ENCODE assay signal across 20 cellular contexts in genomic region chr4:140875751-140876389, GRCh38.
DNase-seq lines count a peak whose midpoint lies in the region; ATAC-seq and TF ChIP-seq lines count a peak whose summit lies in the region.
"Had no signal": no experiment of that assay in that cellular context is flagged by ENCODE, and none has a peak within 500 bp of the region (broad histone marks: within the 10 kb centered on the region; RNA-seq: fewer than 3 reads in every experiment).

No MANE protein-coding gene starts in this region.

- H2BK120ac ChIP-seq in mesenchymal stem cell (ENCODE audit: low read depth, low read length): no peak overlapping the region

- no peak overlapping the region for H3K23ac ChIP-seq in mesenchymal stem cell (ENCODE audit: low read length in 2 of 2)

- H2AFZ ChIP-seq in mesenchymal stem cell (ENCODE audit: low read depth, low read length): no peak overlapping the region
- H2AFZ ChIP-seq: neural progenitor cell had no signal

- H3K27ac ChIP-seq in SJSA1 (peak overlapping the region; percentile 11; the same call in 1 of the 2 replicates), mesenchymal stem cell (ENCODE audit: low read length, poor library complexity, severe bottlenecking) (peak overlapping the region; percentile 43)
- H3K27ac ChIP-seq: neural progenitor cell, uterus had no signal

- no peak overlapping the region for H3K14ac ChIP-seq in mesenchymal stem cell (ENCODE audit: low read length in 2 of 2)

- no peak for ATAC-seq in GM18868 (IDR thresholded peaks at IDR 0.05; ENCODE audit: unreplicated experiment)
- ATAC-seq: left colon, Right ventricle myocardium inferior had no signal

- H3K27ac Mint-ChIP-seq in progenitor cell of endocrine pancreas (no peak overlapping the region), MCF 10A (ENCODE audit: low read depth, unreplicated experiment) (no peak overlapping the region)
- H3K27ac Mint-ChIP-seq: CD14-positive monocyte, neural progenitor cell had no signal

- TF ChIP-seq CTCF in progenitor cell of endocrine pancreas (IDR thresholded peaks at IDR 0.05; ENCODE audit: unreplicated experiment) (no peak), MCF 10A (IDR thresholded peaks at IDR 0.05; ENCODE audit: unreplicated experiment) (no peak)

- no peak overlapping the region for H4K8ac ChIP-seq in mesenchymal stem cell (ENCODE audit: low read length)

- no peak overlapping the region for H2BK12ac ChIP-seq in mesenchymal stem cell (ENCODE audit: low read length in 2 of 2)

- WGBS in mesenchymal stem cell: 78% methylated on average over 1 of the region's 1 CpG

- H3K9me3 ChIP-seq in SJSA1 (replicated peaks) (no peaks in the 10 kb centered on the region; the same call in 1 of the 2 replicates), mesenchymal stem cell (ENCODE audit: control insufficient read depth, low read length) (peaks cover 7% of the 10 kb centered on the region)
- H3K9me3 ChIP-seq: uterus had no signal

- H3K4me1 Mint-ChIP-seq in progenitor cell of endocrine pancreas (ENCODE audit: low read depth) (no peaks in the 10 kb centered on the region), MCF 10A (ENCODE audit: insufficient read depth, unreplicated experiment) (peaks cover 5% of the 10 kb centered on the region)
- H3K4me1 Mint-ChIP-seq: CD14-positive monocyte, neural progenitor cell had no signal

- no peak overlapping the region for H3K4me3 Mint-ChIP-seq in progenitor cell of endocrine pancreas (ENCODE audit: low read depth)
- H3K4me3 Mint-ChIP-seq in MCF 10A (ENCODE audit: unreplicated experiment): no peak overlapping the region
- H3K4me3 Mint-ChIP-seq: CD14-positive monocyte, neural progenitor cell had no signal

- H3K4me1 ChIP-seq in SJSA1 (replicated peaks) (peaks cover 18% of the 10 kb centered on the region), mesenchymal stem cell (ENCODE audit: control insufficient read depth, insufficient read depth, low read depth, low read length) (peaks cover 5% of the 10 kb centered on the region)
- H3K4me1 ChIP-seq: neural progenitor cell, uterus had no signal

- H3K18ac ChIP-seq in mesenchymal stem cell (ENCODE audit: low read depth in 1 of 2, low read length in 2 of 2): no peak overlapping the region

- H3K36me3 Mint-ChIP-seq in progenitor cell of endocrine pancreas (ENCODE audit: insufficient read depth): peaks cover 7% of the 10 kb centered on the region
- H3K36me3 Mint-ChIP-seq in MCF 10A (ENCODE audit: insufficient read depth, unreplicated experiment): no peaks in the 10 kb centered on the region
- H3K36me3 Mint-ChIP-seq: CD14-positive monocyte, neural progenitor cell had no signal

- no peak overlapping the region for H4K91ac ChIP-seq in mesenchymal stem cell (ENCODE audit: low read length)

- no peak overlapping the region for H2AK5ac ChIP-seq in mesenchymal stem cell (ENCODE audit: low read length, severe bottlenecking)

- H3K4ac ChIP-seq in mesenchymal stem cell (ENCODE audit: low read depth in 1 of 2, low read length in 2 of 2): no peak overlapping the region

- no peaks in the 10 kb centered on the region for H3K27me3 ChIP-seq in SJSA1 (replicated peaks)
- H3K27me3 ChIP-seq in mesenchymal stem cell (ENCODE audit: control insufficient read depth in 1 of 2, insufficient read depth in 1 of 2, low read length in 2 of 2): no peaks in the 10 kb centered on the region
- H3K27me3 ChIP-seq: uterus had no signal

- H3K4me3 ChIP-seq in SJSA1: no peak overlapping the region
- no peak overlapping the region for H3K4me3 ChIP-seq in mesenchymal stem cell (ENCODE audit: insufficient read depth in 1 of 2, low read depth in 1 of 2, low read length in 2 of 2)
- H3K4me3 ChIP-seq: neural progenitor cell, uterus had no signal

- H2BK5ac ChIP-seq in mesenchymal stem cell (ENCODE audit: low read depth, low read length, poor library complexity, severe bottlenecking): no peak overlapping the region

- H2BK15ac ChIP-seq in mesenchymal stem cell (ENCODE audit: low read depth, poor library complexity, severe bottlenecking): no peak overlapping the region

- BruUV-seq in MCF 10A (replicated peaks; lab: Mats Ljungman, UMichigan): no TSS peak

- peak; percentile 20 for DNase-seq in DMS153 (lab: John Stamatoyannopoulos, UW)
- peak; percentile 62 for DNase-seq in NCI-H146 (lab: John Stamatoyannopoulos, UW)
- DNase-seq in SJSA1 (ENCODE audit: low read depth in 1 of 2, low spot score in 2 of 2): peak in 1 of 2 experiments; percentile 71
- no peak for DNase-seq in mesenchymal stem cell
- no peak for DNase-seq in progenitor cell of endocrine pancreas (ENCODE audit: low spot score, unreplicated experiment)
- no peak for DNase-seq in retina
- DNase-seq in MCF 10A (ENCODE audit: unreplicated experiment): no peak
- DNase-seq: activated CD4-positive, alpha-beta T cell treated with anti-CD3 and anti-CD28 coated beads, Interleukin-2, amount 50 U/mL, for 1 hour; activated CD8-positive, alpha-beta memory T cell treated with anti-CD3 and anti-CD28 coated beads, Interleukin-2, amount 50 U/mL, for 48 hours; effector memory CD4-positive, alpha-beta T cell; glutamatergic neuron; left colon; NCI-H1048; NCI-H510A; stimulated activated CD4-positive, alpha-beta T cell treated with anti-CD3 and anti-CD28 coated beads, Interleukin-12 subunit alpha, Interleukin-12 subunit beta, amount 100 ng/mL, for 4 hours; uterus had no signal

- H3K27me3 Mint-ChIP-seq in progenitor cell of endocrine pancreas: no peaks in the 10 kb centered on the region
- H3K27me3 Mint-ChIP-seq in MCF 10A (ENCODE audit: insufficient read depth, unreplicated experiment): no peaks in the 10 kb centered on the region

- CTCF ChIA-PET in MCF 10A (lab: Yijun Ruan, JAX): interaction anchor here (0.9 to 2.2 kb wide), 2 partner anchors 8 to 15 kb away, joined by 3 to 12 read pairs; no protein-coding TSS in a partner anchor

- intact Hi-C loops in MCF 10A (cut with micrococcal nuclease): no loop called here

- H3K36me3 ChIP-seq in SJSA1: no peaks in the 10 kb centered on the region
- no peaks in the 10 kb centered on the region for H3K36me3 ChIP-seq in mesenchymal stem cell (ENCODE audit: control insufficient read depth in 1 of 2, insufficient read depth in 2 of 2, low read depth in 1 of 2, low read length in 2 of 2)
- H3K36me3 ChIP-seq: neural progenitor cell, uterus had no signal

- peaks cover 5% of the 10 kb centered on the region for H3K9me3 Mint-ChIP-seq in progenitor cell of endocrine pancreas (ENCODE audit: low read depth)
- H3K9me3 Mint-ChIP-seq in MCF 10A (ENCODE audit: unreplicated experiment): peaks cover 7% of the 10 kb centered on the region

- POLR2A ChIA-PET in MCF 10A (lab: Yijun Ruan, JAX): interaction anchor here (0.7 kb wide), 1 partner anchor 1634 kb away, joined by 4 read pairs; no protein-coding TSS in a partner anchor

- no peak overlapping the region for H3K4me2 ChIP-seq in mesenchymal stem cell (ENCODE audit: low read length, poor library complexity, severe bottlenecking)
- H3K4me2 ChIP-seq: neural progenitor cell had no signal

- H3K79me1 ChIP-seq in mesenchymal stem cell (replicated peaks; ENCODE audit: low read length, poor library complexity, severe bottlenecking): no peaks in the 10 kb centered on the region

- no peak overlapping the region for H3K9ac ChIP-seq in mesenchymal stem cell (ENCODE audit: low read length)
- H3K9ac ChIP-seq: neural progenitor cell had no signal

Comparison
In these comparisons a context has a peak if more than half of its experiments do, and no peak if none do; other contexts are left out.
1. DNase-seq: peak in DMS153 (single experiment) and NCI-H146 (single experiment); none in mesenchymal stem cell (single experiment), progenitor cell of endocrine pancreas (single experiment), retina (single experiment) and MCF 10A (single experiment).